ENCODE assay signal across 1 cellular context in genomic region chr11:110907629-110908028, GRCh38.
TF ChIP-seq lines count a peak whose summit lies in the region.

No MANE protein-coding gene starts in this region.

TF ChIP-seq in HEK293, 187 proteins besides CTCF, POLR2A, EP300 and RAD21 (continued from another document):
- TF ChIP-seq ZBTB6 (tag by site-specific recombination; IDR thresholded peaks at IDR 0.05): 0 out of 2 replicates have a peak, but pooled peaks have one; percentile 8
- TF ChIP-seq ZNF248 (tag by site-specific recombination; IDR thresholded peaks at IDR 0.05): no peak
- TF ChIP-seq OVOL3 (tag by site-specific recombination; IDR thresholded peaks at IDR 0.05): 0 out of 2 replicates have a peak, but pooled peaks have one; percentile 27
- TF ChIP-seq ZNF843 (tag by site-specific recombination; IDR thresholded peaks at IDR 0.05): peak; percentile 69
- no peak for TF ChIP-seq ZNF600 (tag by site-specific recombination; IDR thresholded peaks at IDR 0.05)
- no peak for TF ChIP-seq ZBTB44 (tag by site-specific recombination; IDR thresholded peaks at IDR 0.05)
- no peak for TF ChIP-seq SCRT1 (tag by site-specific recombination; IDR thresholded peaks at IDR 0.05; ENCODE audit: borderline replicate concordance)
- 0 out of 2 replicates have a peak, but pooled peaks have one; percentile 14 for TF ChIP-seq ZNF394 (tag by site-specific recombination; IDR thresholded peaks at IDR 0.05; ENCODE audit: borderline replicate concordance)
- 0 out of 2 replicates have a peak, but pooled peaks have one; percentile 17 for TF ChIP-seq GLIS1 (tag by site-specific recombination; IDR thresholded peaks at IDR 0.05)
- peak; percentile 30; the same call in 1 of the 2 replicates for TF ChIP-seq ZNF629 (tag by site-specific recombination; IDR thresholded peaks at IDR 0.05)
- TF ChIP-seq ZNF513 (tag by site-specific recombination; IDR thresholded peaks at IDR 0.05): peak; percentile 91
- TF ChIP-seq ZSCAN23 (tag by site-specific recombination; IDR thresholded peaks at IDR 0.05): no peak
- TF ChIP-seq ZNF701 (tag by site-specific recombination; IDR thresholded peaks at IDR 0.05): no peak
- no peak for TF ChIP-seq ZNF280C (tag by site-specific recombination; IDR thresholded peaks at IDR 0.05)
- peak; percentile 44; the same call in 1 of the 2 replicates for TF ChIP-seq ZBTB21 (tag by site-specific recombination; IDR thresholded peaks at IDR 0.05)
- TF ChIP-seq ZBTB26 (tag by site-specific recombination; optimal IDR thresholded peaks at IDR 0.05): no peak
- no peak for TF ChIP-seq ZNF645 (tag by site-specific recombination; IDR thresholded peaks at IDR 0.05)
- no peak for TF ChIP-seq KLF9 (tag by site-specific recombination; IDR thresholded peaks at IDR 0.05; ENCODE audit: low read depth)
- TF ChIP-seq ZSCAN5A (tag by site-specific recombination; IDR thresholded peaks at IDR 0.05): no peak
- TF ChIP-seq ZNF366 (tag by site-specific recombination; conservative IDR thresholded peaks at IDR 0.05): 0 out of 2 replicates have a peak, but pooled peaks have one; percentile 16
- TF ChIP-seq TRIM28 (IDR thresholded peaks at IDR 0.05; ENCODE audit: borderline replicate concordance, low read length): peak; percentile 59; the same call in 1 of the 2 replicates
- peak; percentile 77 for TF ChIP-seq WT1 (tag by site-specific recombination; IDR thresholded peaks at IDR 0.05)
- peak; percentile 82 for TF ChIP-seq OSR2 (tag by site-specific recombination; IDR thresholded peaks at IDR 0.05)
- no peak for TF ChIP-seq KLF16 (tag by site-specific recombination; IDR thresholded peaks at IDR 0.05)
- TF ChIP-seq IKZF3 (tag by site-specific recombination; IDR thresholded peaks at IDR 0.05): no peak
- no peak for TF ChIP-seq GLI4 (tag by site-specific recombination; IDR thresholded peaks at IDR 0.05)
- no peak for TF ChIP-seq ZNF654 (tag by site-specific recombination; IDR thresholded peaks at IDR 0.05; ENCODE audit: low read depth)
- no peak for TF ChIP-seq ZNF132 (tag by site-specific recombination; IDR thresholded peaks at IDR 0.05; ENCODE audit: borderline replicate concordance)
- TF ChIP-seq PRDM6 (tag by site-specific recombination; IDR thresholded peaks at IDR 0.05): peak; percentile 55; the same call in 1 of the 2 replicates
